Comparison of ENCODE assay signal across 13 cellular contexts in genomic region chr1:34419662-34420061, GRCh38.
DNase-seq lines count a peak whose midpoint lies in the region; ATAC-seq and TF ChIP-seq lines count a peak whose summit lies in the region.
"Had no signal": no experiment of that assay in that cellular context is flagged by ENCODE, and none has a peak within 500 bp of the region (broad histone marks: within the 10 kb centered on the region; RNA-seq: fewer than 3 reads in every experiment).

No MANE protein-coding gene starts in this region.

- ATAC-seq in GM19463 (IDR thresholded peaks at IDR 0.05; ENCODE audit: unreplicated experiment) (no peak), HG03139 (IDR thresholded peaks at IDR 0.05; ENCODE audit: unreplicated experiment) (no peak), GM21576 (IDR thresholded peaks at IDR 0.05; ENCODE audit: unreplicated experiment) (no peak)
- ATAC-seq: Right ventricle myocardium inferior had no signal

- BruUV-seq in A673 (replicated peaks; lab: Mats Ljungman, UMichigan) = no TSS peak

- intact Hi-C loops in A673 (cut with micrococcal nuclease; ENCODE audit: unreplicated experiment) = no loop called here

- H3K4me3 ChIP-seq in A673 (ENCODE audit: low read depth, low read length, poor library complexity, severe bottlenecking) = no peak overlapping the region
- H3K4me3 ChIP-seq: adrenal gland, ovary had no signal

- H3K27me3 ChIP-seq in A673 (replicated peaks; ENCODE audit: insufficient read depth, low read depth, low read length, poor library complexity) = peaks cover 3% of the 10 kb centered on the region
- H3K27me3 ChIP-seq: adrenal gland, ovary had no signal

- no peaks in the 10 kb centered on the region for H3K9me3 ChIP-seq in A673 (ENCODE audit: low read depth, low read length, poor library complexity, severe bottlenecking)
- H3K9me3 ChIP-seq: adrenal gland, ovary had no signal

- DNase-seq in A673 (ENCODE audit: low spot score) = peak; percentile 60
- DNase-seq in EH (ENCODE audit: low read depth) = peak; percentile 16
- peak; percentile 15 for DNase-seq in NCI-H82 treated with DMSO at 0.1 percent for 48 hours (lab: John Stamatoyannopoulos, UW; ENCODE audit: unreplicated experiment)
- peak; percentile 7 for DNase-seq in globus pallidus (ENCODE audit: low spot score)
- no peak for DNase-seq in midbrain (lab: John Stamatoyannopoulos, UW)
- DNase-seq: activated T-cell treated with anti-CD3 and anti-CD28 coated beads, Interleukin-2, amount 50 U/mL, for 1 hour; adrenal gland; KBM-7; ovary had no signal

- CTCF ChIA-PET in A673 (lab: Charles Lee) = no interaction called here

- H3K36me3 ChIP-seq in A673 (ENCODE audit: insufficient read depth, low read length, poor library complexity, severe bottlenecking) = no peaks in the 10 kb centered on the region
- H3K36me3 ChIP-seq: adrenal gland, ovary had no signal

- H3K27ac ChIP-seq in A673 (ENCODE audit: low read depth, low read length, poor library complexity, severe bottlenecking) = no peak overlapping the region
- H3K27ac ChIP-seq: adrenal gland, ovary had no signal

- H3K4me1 ChIP-seq in A673 (ENCODE audit: insufficient read depth, low read length, poor library complexity, severe bottlenecking) = no peaks in the 10 kb centered on the region
- H3K4me1 ChIP-seq: adrenal gland had no signal

- POLR2A ChIA-PET in A673 (lab: Charles Lee; ENCODE audit: low non-redundant PET) = no interaction called here

- TF ChIP-seq CTCF in A673 (conservative IDR thresholded peaks at IDR 0.05; ENCODE audit: low read depth, low read length) = 0 out of 2 replicates have a peak, but pooled peaks have one; percentile 33
